In genomic region chr5:34577267-34577666, GRCh38 we compare ENCODE assay signal across 21 cellular contexts.
"Had no signal": no experiment of that assay in that cellular context is flagged by ENCODE, and none has a peak within 500 bp of the region (broad histone marks: within the 10 kb centered on the region; RNA-seq: fewer than 3 reads in every experiment).

No MANE protein-coding gene starts in this region.

- H3K27ac ChIP-seq: heart right ventricle, pancreas had no signal

- H3K27me3 ChIP-seq: heart right ventricle, pancreas had no signal

- DNase-seq: activated CD4-positive, alpha-beta T cell treated with anti-CD3 and anti-CD28 coated beads, Interleukin-2, amount 10 ng/mL, durations not matched to agents 7 days and 5 days; activated CD8-positive, alpha-beta T cell treated with anti-CD3 and anti-CD28 coated beads, Interleukin-2, amount 10 ng/mL, durations not matched to agents 7 days and 5 days; activated effector memory CD4-positive, alpha-beta T cell treated with Interleukin-2 at 50 U/mL for 16 hours; activated naive CD4-positive, alpha-beta T cell treated with anti-CD3 and anti-CD28 coated beads, Interleukin-2, amount 50 U/mL, for 16 hours; activated T-cell treated with anti-CD3 and anti-CD28 coated beads, Interleukin-2, amount 50 U/mL, for 24 hours; cerebellar nuclear complex; effector CD8-positive, alpha-beta T cell; heart right ventricle; kidney glomerular epithelial cell; left ventricle myocardium superior; naive thymus-derived CD8-positive, alpha-beta T cell; pancreas; stimulated activated CD4-positive, alpha-beta T cell treated with anti-CD3 and anti-CD28 coated beads, Interleukin-4, amount 100 ng/mL, for 4 hours; stimulated activated naive B cell treated with anti-CD40 and anti-IgM and Interleukin-4, amounts not matched to agents 10 μg/mL and 1 μg/mL and 100 μg/mL, for 72 hours had no signal

- FAIRE-seq: bronchial epithelial cell, pancreas, urothelium cell line had no signal

- ATAC-seq: activated CD4-positive, CD25-positive, alpha-beta regulatory T cell treated with anti-CD3 and anti-CD28 coated beads, Interleukin-2, amount 50 U/mL, for 24 hours; activated CD8-positive, alpha-beta T cell treated with anti-CD3 and anti-CD28 coated beads, Interleukin-2, amount 10 ng/mL, durations not matched to agents 7 days and 5 days; esophagus mucosa; heart right ventricle; left ventricle myocardium superior; naive thymus-derived CD8-positive, alpha-beta T cell; pancreas; sciatic nerve; stimulated activated naive B cell treated with anti-CD40 and anti-IgM and Interleukin-4, amounts not matched to agents 10 μg/mL and 1 μg/mL and 100 μg/mL, for 72 hours had no signal

- H3K36me3 ChIP-seq: heart right ventricle, pancreas had no signal

- H3K4me3 ChIP-seq: heart right ventricle, pancreas had no signal

- H3K9me3 ChIP-seq: pancreas had no signal

- H3K4me3 Mint-ChIP-seq: activated CD4-positive, alpha-beta T cell treated with anti-CD3 and anti-CD28 coated beads, Interleukin-2, amount 10 ng/mL, durations not matched to agents 7 days and 5 days; activated CD8-positive, alpha-beta T cell treated with anti-CD3 and anti-CD28 coated beads, Interleukin-2, amount 10 ng/mL, durations not matched to agents 7 days and 5 days; activated T-cell treated with anti-CD3 and anti-CD28 coated beads, Interleukin-2, amount 50 U/mL, for 24 hours; memory B cell; naive thymus-derived CD8-positive, alpha-beta T cell; stimulated activated naive B cell treated with anti-CD40 and anti-IgM and Interleukin-4, amounts not matched to agents 10 μg/mL and 1 μg/mL and 100 μg/mL, for 72 hours; T-helper 2 cell treated with Interferon-gamma antibody and Interleukin-4, amounts not matched to agents 5 μg/mL and 100 μg/mL, for 36 hours had no signal

- H3K4me1 ChIP-seq: heart right ventricle, pancreas had no signal

- H3K4me1 Mint-ChIP-seq: activated CD4-positive, alpha-beta T cell treated with anti-CD3 and anti-CD28 coated beads, Interleukin-2, amount 10 ng/mL, durations not matched to agents 7 days and 5 days; memory B cell; naive thymus-derived CD8-positive, alpha-beta T cell; stimulated activated naive B cell treated with anti-CD40 and anti-IgM and Interleukin-4, amounts not matched to agents 10 μg/mL and 1 μg/mL and 100 μg/mL, for 72 hours had no signal

- H3K9me3 Mint-ChIP-seq: activated T-cell treated with anti-CD3 and anti-CD28 coated beads, Interleukin-2, amount 50 U/mL, for 24 hours; memory B cell; T-helper 2 cell treated with Interferon-gamma antibody and Interleukin-4, amounts not matched to agents 5 μg/mL and 100 μg/mL, for 36 hours had no signal

- H3K36me3 Mint-ChIP-seq: memory B cell; naive thymus-derived CD8-positive, alpha-beta T cell; stimulated activated naive B cell treated with anti-CD40 and anti-IgM and Interleukin-4, amounts not matched to agents 10 μg/mL and 1 μg/mL and 100 μg/mL, for 72 hours had no signal
